Comparison of ENCODE assay signal across 5 cellular contexts in the genomic region with DNA sequence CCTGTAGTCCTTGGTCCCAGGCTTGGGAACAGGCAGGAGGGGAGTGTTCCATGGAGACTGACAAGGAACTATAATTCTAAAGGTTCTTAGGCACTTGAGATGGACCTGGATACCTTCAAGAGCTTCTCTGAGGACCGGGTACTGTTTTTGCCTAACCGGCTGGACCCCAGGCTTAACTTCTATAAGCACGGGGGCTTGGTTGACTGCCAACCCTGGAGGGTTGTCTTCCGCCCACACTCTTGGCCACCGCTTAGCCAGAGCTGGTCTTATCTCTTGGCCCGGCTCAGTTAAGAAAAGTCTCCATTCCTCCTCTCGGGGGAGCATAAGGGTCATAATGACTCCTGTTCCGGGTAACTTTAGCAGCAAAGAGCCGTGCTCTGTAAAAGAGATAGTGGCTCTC. TPM values are rescaled to one million over a fixed set of nuclear protein-coding genes. Genes with fewer than 3 reads are reported as not detected.
DNase-seq lines count a peak whose midpoint lies in the region; ATAC-seq and TF ChIP-seq lines count a peak whose summit lies in the region.
"Not testable (repeated sequence)": the region's sequence is repeated elsewhere in the genome, so short reads cannot be mapped to it uniquely, and the experiment has no call there.
"Had no signal": no experiment of that assay in that cellular context is flagged by ENCODE, and none has a peak within 500 bp of the region (broad histone marks: within the 10 kb centered on the region; RNA-seq: fewer than 3 reads in every experiment).

No MANE protein-coding gene starts in this region.

- not testable (repeated sequence) for TF ChIP-seq EP300 in ovary (IDR thresholded peaks at IDR 0.05)

- ATAC-seq in right cardiac atrium = not testable (repeated sequence)

- H3K4me3 ChIP-seq in right cardiac atrium (ENCODE audit: low read length); ovary; testis; thyroid gland (replicated peaks in 1 of 3): not testable (repeated sequence)

- WGBS in right cardiac atrium = 33% methylated on average over 9 of the region's 9 CpGs
- 2 to 20% (median 8%) methylated on average over 9 of the region's 9 CpGs for WGBS in ovary, 3 donors
- 22 to 53% methylated on average over 7 to 8 of the region's 9 CpGs for WGBS in testis, 2 donors
- WGBS in thyroid gland, 2 donors = 13 to 49% methylated on average over 3 to 6 of the region's 9 CpGs

- intact Hi-C loops in right cardiac atrium (cut with DNase I); ovary (cut with DNase I); testis (cut with DNase I; ENCODE audit: low total_unique reads); thyroid gland (cut with DNase I): not testable (repeated sequence)

- H3K27me3 ChIP-seq in right cardiac atrium (ENCODE audit: control insufficient read depth, insufficient read depth); ovary; testis; thyroid gland: not testable (repeated sequence)

- not testable (repeated sequence) for H3K4me1 ChIP-seq in right cardiac atrium (ENCODE audit: control insufficient read depth, insufficient read depth, low read length); ovary (ENCODE audit: insufficient read depth); testis
- H3K4me1 ChIP-seq in thyroid gland = peaks cover 19 to 29% of the 10 kb centered on the region in 2 donors

- H3K27ac ChIP-seq in right cardiac atrium (ENCODE audit: low read length); testis: not testable (repeated sequence)
- H3K27ac ChIP-seq in ovary (peak overlapping the region in 1 of 2 donors; percentile 59), thyroid gland (peak overlapping the region in 1 of 3 donors; percentile 60)

- not testable (repeated sequence) for H3K9me3 ChIP-seq in right cardiac atrium (ENCODE audit: control insufficient read depth, low read length); ovary; testis; thyroid gland

- not testable (repeated sequence) for TF ChIP-seq CTCF in ovary (IDR thresholded peaks at IDR 0.05); testis (IDR thresholded peaks at IDR 0.05); thyroid gland (IDR thresholded peaks at IDR 0.05)

- DNase-seq in right cardiac atrium (peak; percentile 33 to 76 (median 68)), ovary (peak; percentile 36 to 79 (median 70)), testis (peak; percentile 22), thyroid gland (peak; percentile 14 to 67)

- TF ChIP-seq POLR2A in ovary (IDR thresholded peaks at IDR 0.05); testis (IDR thresholded peaks at IDR 0.05); thyroid gland (IDR thresholded peaks at IDR 0.05): not testable (repeated sequence)

- not testable (repeated sequence) for H3K36me3 ChIP-seq in ovary; testis (ENCODE audit: low read depth, missing control alignments); thyroid gland

RNA-seq across cellular contexts. Expression of a gene that starts 23.8 kb away (rescaled TPM):
- 1 to 10 TPM; 1.9 to 2.1 (median 2.0) TPM for total RNA-seq in right cardiac atrium
- polyA plus RNA-seq in right cardiac atrium = 1.2 TPM
- total RNA-seq in ovary = 10 to 100 TPM; 13.1 to 34.1 (median 18.2) TPM
- polyA plus RNA-seq in ovary = 1 to 10 TPM; 7.4 to 8.4 TPM
- total RNA-seq in testis = 10 to 100 TPM; 11.1 to 16.1 TPM
- polyA plus RNA-seq in testis (ENCODE audit: insufficient read depth, low read depth, low replicate concordance) = 0.70 TPM
- total RNA-seq in thyroid gland = 10 to 100 TPM; 12.3 to 22.1 (median 14.4) TPM
- polyA plus RNA-seq: A549 had no signal
